In the genomic region with DNA sequence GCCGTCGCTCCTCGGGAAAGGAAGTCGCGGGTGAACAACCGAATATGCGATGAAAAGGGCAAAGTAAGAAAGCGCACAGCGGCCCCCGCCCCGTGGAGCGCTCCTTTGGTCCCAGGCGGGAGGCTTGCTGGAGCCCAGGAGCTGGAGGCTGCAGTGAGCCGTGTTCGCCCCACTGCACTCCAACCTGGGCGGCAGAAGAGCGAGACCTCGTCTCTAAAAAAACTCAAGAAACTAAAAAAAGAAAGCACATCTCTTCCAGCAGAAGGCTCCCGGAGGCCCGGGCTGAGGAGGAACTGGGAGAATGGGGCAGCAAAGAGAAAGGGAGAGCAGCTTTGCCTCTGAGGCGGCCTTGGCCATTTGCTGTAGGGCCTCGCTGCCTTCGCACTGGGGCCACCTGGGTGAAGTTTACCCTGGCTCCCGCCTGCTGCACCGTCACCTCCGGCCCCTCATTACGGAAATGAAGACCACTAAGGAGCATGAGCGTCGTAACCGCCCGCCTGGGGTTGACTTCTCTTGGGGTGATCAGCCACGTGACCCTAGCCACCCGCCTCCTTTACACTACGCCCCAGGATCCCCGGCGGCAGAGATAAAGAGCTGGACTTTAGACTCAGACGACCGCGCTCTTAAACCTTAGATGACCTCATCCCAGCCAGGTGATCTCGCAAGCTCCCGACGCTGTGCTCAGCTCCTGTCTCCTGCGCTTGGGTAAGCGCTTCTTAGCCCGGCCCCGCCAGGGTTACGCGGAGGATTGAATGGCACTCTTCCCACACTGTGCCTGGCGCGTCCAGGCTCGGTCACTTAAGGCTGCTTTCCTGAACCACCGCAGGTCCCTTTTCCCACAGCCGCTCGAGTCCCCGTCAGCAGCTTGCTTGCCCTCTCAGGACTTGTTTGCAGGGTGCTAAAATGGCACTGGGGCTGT, we compare ENCODE assay signal across 1 cellular context.
A peak's percentile ranks its signal among the peaks of the same experiment; 100 is the strongest.
TF ChIP-seq lines count a peak whose summit lies in the region.

No MANE protein-coding gene starts in this region.

TF ChIP-seq in K562, 482 proteins besides CTCF, POLR2A, EP300 and RAD21 (continued from another document and continues in another):
- TF ChIP-seq, protein P1, sequence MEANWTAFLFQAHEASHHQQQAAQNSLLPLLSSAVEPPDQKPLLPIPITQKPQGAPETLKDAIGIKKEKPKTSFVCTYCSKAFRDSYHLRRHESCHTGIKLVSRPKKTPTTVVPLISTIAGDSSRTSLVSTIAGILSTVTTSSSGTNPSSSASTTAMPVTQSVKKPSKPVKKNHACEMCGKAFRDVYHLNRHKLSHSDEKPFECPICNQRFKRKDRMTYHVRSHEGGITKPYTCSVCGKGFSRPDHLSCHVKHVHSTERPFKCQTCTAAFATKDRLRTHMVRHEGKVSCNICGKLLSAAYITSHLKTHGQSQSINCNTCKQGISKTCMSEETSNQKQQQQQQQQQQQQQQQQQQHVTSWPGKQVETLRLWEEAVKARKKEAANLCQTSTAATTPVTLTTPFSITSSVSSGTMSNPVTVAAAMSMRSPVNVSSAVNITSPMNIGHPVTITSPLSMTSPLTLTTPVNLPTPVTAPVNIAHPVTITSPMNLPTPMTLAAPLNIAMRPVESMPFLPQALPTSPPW (CRISPR knock-in tag; IDR thresholded peaks at IDR 0.05), result peak; percentile 54; the same call in 1 of the 2 replicates
- 0 out of 2 replicates have a peak, but pooled peaks have one; percentile 27 for TF ChIP-seq NR2F6 (CRISPR knock-in tag; IDR thresholded peaks at IDR 0.05)
- TF ChIP-seq, protein P2, sequence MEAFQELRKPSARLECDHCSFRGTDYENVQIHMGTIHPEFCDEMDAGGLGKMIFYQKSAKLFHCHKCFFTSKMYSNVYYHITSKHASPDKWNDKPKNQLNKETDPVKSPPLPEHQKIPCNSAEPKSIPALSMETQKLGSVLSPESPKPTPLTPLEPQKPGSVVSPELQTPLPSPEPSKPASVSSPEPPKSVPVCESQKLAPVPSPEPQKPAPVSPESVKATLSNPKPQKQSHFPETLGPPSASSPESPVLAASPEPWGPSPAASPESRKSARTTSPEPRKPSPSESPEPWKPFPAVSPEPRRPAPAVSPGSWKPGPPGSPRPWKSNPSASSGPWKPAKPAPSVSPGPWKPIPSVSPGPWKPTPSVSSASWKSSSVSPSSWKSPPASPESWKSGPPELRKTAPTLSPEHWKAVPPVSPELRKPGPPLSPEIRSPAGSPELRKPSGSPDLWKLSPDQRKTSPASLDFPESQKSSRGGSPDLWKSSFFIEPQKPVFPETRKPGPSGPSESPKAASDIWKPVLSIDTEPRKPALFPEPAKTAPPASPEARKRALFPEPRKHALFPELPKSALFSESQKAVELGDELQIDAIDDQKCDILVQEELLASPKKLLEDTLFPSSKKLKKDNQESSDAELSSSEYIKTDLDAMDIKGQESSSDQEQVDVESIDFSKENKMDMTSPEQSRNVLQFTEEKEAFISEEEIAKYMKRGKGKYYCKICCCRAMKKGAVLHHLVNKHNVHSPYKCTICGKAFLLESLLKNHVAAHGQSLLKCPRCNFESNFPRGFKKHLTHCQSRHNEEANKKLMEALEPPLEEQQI (IDR thresholded peaks at IDR 0.05), result peak; percentile 65
- TF ChIP-seq MTF1 (CRISPR knock-in tag; IDR thresholded peaks at IDR 0.05; ENCODE audit: borderline replicate concordance), result 0 out of 2 replicates have a peak, but pooled peaks have one; percentile 44
- TF ChIP-seq, protein P3, sequence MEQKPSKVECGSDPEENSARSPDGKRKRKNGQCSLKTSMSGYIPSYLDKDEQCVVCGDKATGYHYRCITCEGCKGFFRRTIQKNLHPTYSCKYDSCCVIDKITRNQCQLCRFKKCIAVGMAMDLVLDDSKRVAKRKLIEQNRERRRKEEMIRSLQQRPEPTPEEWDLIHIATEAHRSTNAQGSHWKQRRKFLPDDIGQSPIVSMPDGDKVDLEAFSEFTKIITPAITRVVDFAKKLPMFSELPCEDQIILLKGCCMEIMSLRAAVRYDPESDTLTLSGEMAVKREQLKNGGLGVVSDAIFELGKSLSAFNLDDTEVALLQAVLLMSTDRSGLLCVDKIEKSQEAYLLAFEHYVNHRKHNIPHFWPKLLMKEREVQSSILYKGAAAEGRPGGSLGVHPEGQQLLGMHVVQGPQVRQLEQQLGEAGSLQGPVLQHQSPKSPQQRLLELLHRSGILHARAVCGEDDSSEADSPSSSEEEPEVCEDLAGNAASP (IDR thresholded peaks at IDR 0.05), result peak; percentile 68; the same call in 1 of the 2 replicates
- TF ChIP-seq, protein P4, sequence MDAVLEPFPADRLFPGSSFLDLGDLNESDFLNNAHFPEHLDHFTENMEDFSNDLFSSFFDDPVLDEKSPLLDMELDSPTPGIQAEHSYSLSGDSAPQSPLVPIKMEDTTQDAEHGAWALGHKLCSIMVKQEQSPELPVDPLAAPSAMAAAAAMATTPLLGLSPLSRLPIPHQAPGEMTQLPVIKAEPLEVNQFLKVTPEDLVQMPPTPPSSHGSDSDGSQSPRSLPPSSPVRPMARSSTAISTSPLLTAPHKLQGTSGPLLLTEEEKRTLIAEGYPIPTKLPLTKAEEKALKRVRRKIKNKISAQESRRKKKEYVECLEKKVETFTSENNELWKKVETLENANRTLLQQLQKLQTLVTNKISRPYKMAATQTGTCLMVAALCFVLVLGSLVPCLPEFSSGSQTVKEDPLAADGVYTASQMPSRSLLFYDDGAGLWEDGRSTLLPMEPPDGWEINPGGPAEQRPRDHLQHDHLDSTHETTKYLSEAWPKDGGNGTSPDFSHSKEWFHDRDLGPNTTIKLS (IDR thresholded peaks at IDR 0.05; ENCODE audit: borderline replicate concordance, low read depth), result peak; percentile 22; the same call in 1 of the 2 replicates
- peak; percentile 83 for TF ChIP-seq DPF2 (IDR thresholded peaks at IDR 0.05)
- TF ChIP-seq EHMT2 (IDR thresholded peaks at IDR 0.05), result peak; percentile 8; the same call in 1 of the 2 replicates
- TF ChIP-seq, protein P5, sequence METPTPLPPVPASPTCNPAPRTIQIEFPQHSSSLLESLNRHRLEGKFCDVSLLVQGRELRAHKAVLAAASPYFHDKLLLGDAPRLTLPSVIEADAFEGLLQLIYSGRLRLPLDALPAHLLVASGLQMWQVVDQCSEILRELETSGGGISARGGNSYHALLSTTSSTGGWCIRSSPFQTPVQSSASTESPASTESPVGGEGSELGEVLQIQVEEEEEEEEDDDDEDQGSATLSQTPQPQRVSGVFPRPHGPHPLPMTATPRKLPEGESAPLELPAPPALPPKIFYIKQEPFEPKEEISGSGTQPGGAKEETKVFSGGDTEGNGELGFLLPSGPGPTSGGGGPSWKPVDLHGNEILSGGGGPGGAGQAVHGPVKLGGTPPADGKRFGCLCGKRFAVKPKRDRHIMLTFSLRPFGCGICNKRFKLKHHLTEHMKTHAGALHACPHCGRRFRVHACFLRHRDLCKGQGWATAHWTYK (CRISPR knock-in tag; IDR thresholded peaks at IDR 0.05), result peak; percentile 76; the same call in 1 of the 2 replicates
- peak; percentile 13; the same call in 1 of the 2 replicates for TF ChIP-seq PHF8 (IDR thresholded peaks at IDR 0.05; ENCODE audit: borderline replicate concordance, low read length)
- TF ChIP-seq ZNF311 (CRISPR knock-in tag; IDR thresholded peaks at IDR 0.05), result no peak
- TF ChIP-seq, protein P6, sequence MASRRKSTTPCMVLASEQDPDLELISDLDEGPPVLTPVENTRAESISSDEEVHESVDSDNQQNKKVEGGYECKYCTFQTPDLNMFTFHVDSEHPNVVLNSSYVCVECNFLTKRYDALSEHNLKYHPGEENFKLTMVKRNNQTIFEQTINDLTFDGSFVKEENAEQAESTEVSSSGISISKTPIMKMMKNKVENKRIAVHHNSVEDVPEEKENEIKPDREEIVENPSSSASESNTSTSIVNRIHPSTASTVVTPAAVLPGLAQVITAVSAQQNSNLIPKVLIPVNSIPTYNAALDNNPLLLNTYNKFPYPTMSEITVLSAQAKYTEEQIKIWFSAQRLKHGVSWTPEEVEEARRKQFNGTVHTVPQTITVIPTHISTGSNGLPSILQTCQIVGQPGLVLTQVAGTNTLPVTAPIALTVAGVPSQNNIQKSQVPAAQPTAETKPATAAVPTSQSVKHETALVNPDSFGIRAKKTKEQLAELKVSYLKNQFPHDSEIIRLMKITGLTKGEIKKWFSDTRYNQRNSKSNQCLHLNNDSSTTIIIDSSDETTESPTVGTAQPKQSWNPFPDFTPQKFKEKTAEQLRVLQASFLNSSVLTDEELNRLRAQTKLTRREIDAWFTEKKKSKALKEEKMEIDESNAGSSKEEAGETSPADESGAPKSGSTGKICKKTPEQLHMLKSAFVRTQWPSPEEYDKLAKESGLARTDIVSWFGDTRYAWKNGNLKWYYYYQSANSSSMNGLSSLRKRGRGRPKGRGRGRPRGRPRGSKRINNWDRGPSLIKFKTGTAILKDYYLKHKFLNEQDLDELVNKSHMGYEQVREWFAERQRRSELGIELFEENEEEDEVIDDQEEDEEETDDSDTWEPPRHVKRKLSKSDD (conservative IDR thresholded peaks at IDR 0.05; ENCODE audit: low read length), result 0 out of 2 replicates have a peak, but pooled peaks have one; percentile 49
- TF ChIP-seq ZNF76 (CRISPR knock-in tag; IDR thresholded peaks at IDR 0.05; ENCODE audit: borderline replicate concordance), result 0 out of 2 replicates have a peak, but pooled peaks have one; percentile 60
- TF ChIP-seq HDAC3 (IDR thresholded peaks at IDR 0.05; ENCODE audit: borderline replicate concordance, partially characterized antibody), result peak; percentile 25
- TF ChIP-seq, protein P7, sequence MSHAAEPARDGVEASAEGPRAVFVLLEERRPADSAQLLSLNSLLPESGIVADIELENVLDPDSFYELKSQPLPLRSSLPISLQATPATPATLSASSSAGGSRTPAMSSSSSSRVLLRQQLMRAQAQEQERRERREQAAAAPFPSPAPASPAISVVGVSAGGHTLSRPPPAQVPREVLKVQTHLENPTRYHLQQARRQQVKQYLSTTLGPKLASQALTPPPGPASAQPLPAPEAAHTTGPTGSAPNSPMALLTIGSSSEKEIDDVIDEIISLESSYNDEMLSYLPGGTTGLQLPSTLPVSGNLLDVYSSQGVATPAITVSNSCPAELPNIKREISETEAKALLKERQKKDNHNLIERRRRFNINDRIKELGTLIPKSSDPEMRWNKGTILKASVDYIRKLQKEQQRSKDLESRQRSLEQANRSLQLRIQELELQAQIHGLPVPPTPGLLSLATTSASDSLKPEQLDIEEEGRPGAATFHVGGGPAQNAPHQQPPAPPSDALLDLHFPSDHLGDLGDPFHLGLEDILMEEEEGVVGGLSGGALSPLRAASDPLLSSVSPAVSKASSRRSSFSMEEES (CRISPR knock-in tag; IDR thresholded peaks at IDR 0.05), result peak; percentile 87
- no peak for TF ChIP-seq ZNF57 (CRISPR knock-in tag; IDR thresholded peaks at IDR 0.05)
- TF ChIP-seq, protein P8, sequence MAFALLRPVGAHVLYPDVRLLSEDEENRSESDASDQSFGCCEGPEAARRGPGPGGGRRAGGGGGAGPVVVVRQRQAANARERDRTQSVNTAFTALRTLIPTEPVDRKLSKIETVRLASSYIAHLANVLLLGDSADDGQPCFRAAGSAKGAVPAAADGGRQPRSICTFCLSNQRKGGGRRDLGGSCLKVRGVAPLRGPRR (CRISPR knock-in tag; IDR thresholded peaks at IDR 0.05), result peak; percentile 71; the same call in 1 of the 2 replicates
- no peak for TF ChIP-seq STAT5B (CRISPR knock-in tag; IDR thresholded peaks at IDR 0.05)
- TF ChIP-seq CXXC5 (CRISPR knock-in tag; IDR thresholded peaks at IDR 0.05), result peak; percentile 100
- TF ChIP-seq CCNT2 (IDR thresholded peaks at IDR 0.05; ENCODE audit: borderline replicate concordance, extremely low read depth, insufficient read length, low read depth, low read length), result peak; percentile 48
- TF ChIP-seq, protein P9, sequence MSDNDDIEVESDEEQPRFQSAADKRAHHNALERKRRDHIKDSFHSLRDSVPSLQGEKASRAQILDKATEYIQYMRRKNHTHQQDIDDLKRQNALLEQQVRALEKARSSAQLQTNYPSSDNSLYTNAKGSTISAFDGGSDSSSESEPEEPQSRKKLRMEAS (CRISPR knock-in tag; IDR thresholded peaks at IDR 0.05), result peak; percentile 71
- no peak for TF ChIP-seq ZNF695 (CRISPR knock-in tag; IDR thresholded peaks at IDR 0.05)
- TF ChIP-seq, protein P10, sequence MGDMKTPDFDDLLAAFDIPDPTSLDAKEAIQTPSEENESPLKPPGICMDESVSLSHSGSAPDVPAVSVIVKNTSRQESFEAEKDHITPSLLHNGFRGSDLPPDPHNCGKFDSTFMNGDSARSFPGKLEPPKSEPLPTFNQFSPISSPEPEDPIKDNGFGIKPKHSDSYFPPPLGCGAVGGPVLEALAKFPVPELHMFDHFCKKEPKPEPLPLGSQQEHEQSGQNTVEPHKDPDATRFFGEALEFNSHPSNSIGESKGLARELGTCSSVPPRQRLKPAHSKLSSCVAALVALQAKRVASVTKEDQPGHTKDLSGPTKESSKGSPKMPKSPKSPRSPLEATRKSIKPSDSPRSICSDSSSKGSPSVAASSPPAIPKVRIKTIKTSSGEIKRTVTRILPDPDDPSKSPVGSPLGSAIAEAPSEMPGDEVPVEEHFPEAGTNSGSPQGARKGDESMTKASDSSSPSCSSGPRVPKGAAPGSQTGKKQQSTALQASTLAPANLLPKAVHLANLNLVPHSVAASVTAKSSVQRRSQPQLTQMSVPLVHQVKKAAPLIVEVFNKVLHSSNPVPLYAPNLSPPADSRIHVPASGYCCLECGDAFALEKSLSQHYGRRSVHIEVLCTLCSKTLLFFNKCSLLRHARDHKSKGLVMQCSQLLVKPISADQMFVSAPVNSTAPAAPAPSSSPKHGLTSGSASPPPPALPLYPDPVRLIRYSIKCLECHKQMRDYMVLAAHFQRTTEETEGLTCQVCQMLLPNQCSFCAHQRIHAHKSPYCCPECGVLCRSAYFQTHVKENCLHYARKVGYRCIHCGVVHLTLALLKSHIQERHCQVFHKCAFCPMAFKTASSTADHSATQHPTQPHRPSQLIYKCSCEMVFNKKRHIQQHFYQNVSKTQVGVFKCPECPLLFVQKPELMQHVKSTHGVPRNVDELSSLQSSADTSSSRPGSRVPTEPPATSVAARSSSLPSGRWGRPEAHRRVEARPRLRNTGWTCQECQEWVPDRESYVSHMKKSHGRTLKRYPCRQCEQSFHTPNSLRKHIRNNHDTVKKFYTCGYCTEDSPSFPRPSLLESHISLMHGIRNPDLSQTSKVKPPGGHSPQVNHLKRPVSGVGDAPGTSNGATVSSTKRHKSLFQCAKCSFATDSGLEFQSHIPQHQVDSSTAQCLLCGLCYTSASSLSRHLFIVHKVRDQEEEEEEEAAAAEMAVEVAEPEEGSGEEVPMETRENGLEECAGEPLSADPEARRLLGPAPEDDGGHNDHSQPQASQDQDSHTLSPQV (IDR thresholded peaks at IDR 0.05), result peak; percentile 97
- TF ChIP-seq ARID1B (IDR thresholded peaks at IDR 0.05), result peak; percentile 74
- peak; percentile 90 for TF ChIP-seq JUND (IDR thresholded peaks at IDR 0.05; ENCODE audit: borderline replicate concordance, low read depth, low read length)
- TF ChIP-seq JUND (tag; IDR thresholded peaks at IDR 0.05; ENCODE audit: borderline replicate concordance, low read depth, low read length), result peak; percentile 94; the same call in 2 of the 3 replicates
- TF ChIP-seq ATF7 (IDR thresholded peaks at IDR 0.05), result peak; percentile 96
- no peak for TF ChIP-seq NCOA4 (IDR thresholded peaks at IDR 0.05; ENCODE audit: partially characterized antibody)
- TF ChIP-seq, protein P11, sequence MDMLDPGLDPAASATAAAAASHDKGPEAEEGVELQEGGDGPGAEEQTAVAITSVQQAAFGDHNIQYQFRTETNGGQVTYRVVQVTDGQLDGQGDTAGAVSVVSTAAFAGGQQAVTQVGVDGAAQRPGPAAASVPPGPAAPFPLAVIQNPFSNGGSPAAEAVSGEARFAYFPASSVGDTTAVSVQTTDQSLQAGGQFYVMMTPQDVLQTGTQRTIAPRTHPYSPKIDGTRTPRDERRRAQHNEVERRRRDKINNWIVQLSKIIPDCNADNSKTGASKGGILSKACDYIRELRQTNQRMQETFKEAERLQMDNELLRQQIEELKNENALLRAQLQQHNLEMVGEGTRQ (CRISPR knock-in tag; IDR thresholded peaks at IDR 0.05), result peak; percentile 87
